In genomic region chr2:199955339-199956061, GRCh38 we compare ENCODE assay signal across 8 cellular contexts. TPM values are rescaled to one million over a fixed set of nuclear protein-coding genes. Genes with fewer than 3 reads are reported as not detected.
DNase-seq lines count a peak whose midpoint lies in the region; ATAC-seq and TF ChIP-seq lines count a peak whose summit lies in the region.

Gene MAIP1, plus strand, starts transcription at chr2:199955582. Its CDS starts 217 bp downstream, at chr2:199955799.
A gene with protein sequence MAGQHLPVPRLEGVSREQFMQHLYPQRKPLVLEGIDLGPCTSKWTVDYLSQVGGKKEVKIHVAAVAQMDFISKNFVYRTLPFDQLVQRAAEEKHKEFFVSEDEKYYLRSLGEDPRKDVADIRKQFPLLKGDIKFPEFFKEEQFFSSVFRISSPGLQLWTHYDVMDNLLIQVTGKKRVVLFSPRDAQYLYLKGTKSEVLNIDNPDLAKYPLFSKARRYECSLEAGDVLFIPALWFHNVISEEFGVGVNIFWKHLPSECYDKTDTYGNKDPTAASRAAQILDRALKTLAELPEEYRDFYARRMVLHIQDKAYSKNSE (minus strand): TSS chr2:199955491. CDS start chr2:199955470, 21 bp downstream.

- H3K9me3 ChIP-seq in HUES64 (ENCODE audit: insufficient read depth, low read depth, low read length): no peaks in the 10 kb centered on the region
- no peaks in the 10 kb centered on the region for H3K9me3 ChIP-seq in OCI-LY3 (ENCODE audit: insufficient read depth, low read length)

- H3K27me3 ChIP-seq in HUES64 (ENCODE audit: insufficient read depth, low read length): no peaks in the 10 kb centered on the region
- no peaks in the 10 kb centered on the region for H3K27me3 ChIP-seq in OCI-LY3 (ENCODE audit: low read depth, low read length)

- peak within 1 kb of the TSS; percentile 91 for H2AFZ ChIP-seq in OCI-LY3 (ENCODE audit: low read depth, low read length)

- DNase-seq in DMS 273 (lab: John Stamatoyannopoulos, UW; ENCODE audit: unreplicated experiment) (peak; percentile 95), epidermal melanocyte (ENCODE audit: insufficient read length, low spot score) (peak; percentile 77), middle frontal gyrus (ENCODE audit: extremely low spot score, low spot score) (peak; percentile 84)
- peak; percentile 89 for DNase-seq in activated CD8-positive, alpha-beta memory T cell treated with anti-CD3 and anti-CD28 coated beads, Interleukin-2, amount 50 U/mL, for 48 hours
- DNase-seq in stimulated activated CD8-positive, alpha-beta memory T cell treated with anti-CD3 and anti-CD28 coated beads, Interleukin-2, amount 100 ng/mL, for 48 hours (ENCODE audit: low read depth in 2 of 2): peak; percentile 58 to 67

- H3K4me1 ChIP-seq in HUES64 (ENCODE audit: insufficient read depth, low read length): no peaks in the 10 kb centered on the region
- H3K4me1 ChIP-seq in OCI-LY3 (ENCODE audit: low read length): peaks cover 23% of the 10 kb centered on the region

- peak; percentile 79 for ATAC-seq in GM21515 (IDR thresholded peaks at IDR 0.05; ENCODE audit: unreplicated experiment)

- peak within 1 kb of the TSS; percentile 98 for H3K4me2 ChIP-seq in OCI-LY3 (ENCODE audit: low read length)

- WGBS in HUES64: under 1% methylated on average over 64 of the region's 64 CpGs

- H3K4me3 ChIP-seq in HUES64 (ENCODE audit: low read length) (peak within 1 kb of the TSS; percentile 95), OCI-LY3 (ENCODE audit: low read length) (peak within 1 kb of the TSS; percentile 99)

- no peaks in the 10 kb centered on the region for H4K20me1 ChIP-seq in OCI-LY3 (ENCODE audit: insufficient read depth, low read length)

- H3K36me3 ChIP-seq in HUES64 (ENCODE audit: insufficient read depth, low read length): peaks cover 39% of the 10 kb centered on the region
- peaks cover 21% of the 10 kb centered on the region for H3K36me3 ChIP-seq in OCI-LY3 (replicated peaks; ENCODE audit: low read depth, low read length)

- 0 out of 2 replicates have a peak, but pooled peaks have one; percentile 6 for TF ChIP-seq CTCF in OCI-LY3 (IDR thresholded peaks at IDR 0.05; ENCODE audit: low read depth, low read length)

- peak within 1 kb of the TSS; percentile 97 for H3K27ac ChIP-seq in HUES64 (ENCODE audit: low read depth, low read length)
- H3K27ac ChIP-seq in OCI-LY3 (ENCODE audit: low read length): peak within 1 kb of the TSS; percentile 73

- peaks cover 73% of the 10 kb centered on the region for H3K79me2 ChIP-seq in OCI-LY3 (ENCODE audit: low read length)

- H3K9ac ChIP-seq in HUES64 (ENCODE audit: low read depth, low read length) (peak within 1 kb of the TSS; percentile 95), OCI-LY3 (ENCODE audit: low read length) (peak within 1 kb of the TSS; percentile 92)

RNA-seq across cellular contexts. Expression of gene MAIP1, which starts in this region (rescaled TPM):
- polyA plus RNA-seq in HUES64 (2013, experiment 1 of 2): 24.3 TPM
- polyA plus RNA-seq in HUES64 (2013, experiment 2 of 2): 23.6 TPM

RNA-seq across cellular contexts. Expression of the second gene that starts in this region (rescaled TPM):
- 8.3 TPM for polyA plus RNA-seq in HUES64 (2013, experiment 1 of 2)
- 7.5 TPM for polyA plus RNA-seq in HUES64 (2013, experiment 2 of 2)

Comparison
In these comparisons a context has a peak if more than half of its experiments do, and no peak if none do; other contexts are left out.
1. Peak in every context shown above with its lines: DNase-seq, ATAC-seq, H3K4me3 ChIP-seq and H3K27ac ChIP-seq.